Comparison of ENCODE assay signal across 1 cellular context in genomic region chr17:49788443-49789277, GRCh38.
TF ChIP-seq lines count a peak whose summit lies in the region.

KAT7 (plus strand) TSS chr17:49788681; CDS start chr17:49788835, 154 bp downstream.

TF ChIP-seq in K562, 482 proteins besides CTCF, POLR2A, EP300 and RAD21 (continued from another document and continues in another):
- TF ChIP-seq VEZF1 (CRISPR knock-in tag; IDR thresholded peaks at IDR 0.05) (peak; percentile 87), SMC3 (conservative IDR thresholded peaks at IDR 0.05; ENCODE audit: insufficient read depth, low read depth, low read length) (no peak), ZNF324 (CRISPR knock-in tag; IDR thresholded peaks at IDR 0.05) (0 out of 2 replicates have a peak, but pooled peaks have one; percentile 20), PHTF2 (CRISPR knock-in tag; IDR thresholded peaks at IDR 0.05) (no peak), TAF1 (IDR thresholded peaks at IDR 0.05; ENCODE audit: control insufficient read depth, extremely low read depth, insufficient read depth, low read length, severe bottlenecking) (peak; percentile 82), TBL1XR1 (IDR thresholded peaks at IDR 0.05; ENCODE audit: low read length in 2 of 2) (no peak; a peak in 1 of 4 replicates), MAX (CRISPR knock-in tag; IDR thresholded peaks at IDR 0.05) (peak; percentile 79; the same call in 1 of the 2 replicates), IFI16 (CRISPR knock-in tag; IDR thresholded peaks at IDR 0.05) (0 out of 2 replicates have a peak, but pooled peaks have one; percentile 36), EP400 (IDR thresholded peaks at IDR 0.05) (peak; percentile 84), ZC3H8 (IDR thresholded peaks at IDR 0.05) (no peak), GABPA (tag; conservative IDR thresholded peaks at IDR 0.05; ENCODE audit: low read depth) (peak; percentile 94), PKNOX1 (IDR thresholded peaks at IDR 0.05) (peak; percentile 99), ZNF77 (CRISPR knock-in tag; IDR thresholded peaks at IDR 0.05) (0 out of 2 replicates have a peak, but pooled peaks have one; percentile 49), DIDO1 (tag; IDR thresholded peaks at IDR 0.05; ENCODE audit: low read depth) (peak; percentile 81), C11orf30 (IDR thresholded peaks at IDR 0.05; ENCODE audit: low read depth) (peak; percentile 79), ZNF224 (CRISPR knock-in tag; IDR thresholded peaks at IDR 0.05) (no peak), RHOXF2B (CRISPR knock-in tag; conservative IDR thresholded peaks at IDR 0.05) (no peak), KLF16 (IDR thresholded peaks at IDR 0.05) (peak; percentile 91), SPI1 (IDR thresholded peaks at IDR 0.05; ENCODE audit: borderline replicate concordance, low read depth, low read length) (no peak), FOXM1 (IDR thresholded peaks at IDR 0.05; ENCODE audit: low read depth) (peak; percentile 70; the same call in 1 of the 2 replicates), FOXM1 (CRISPR knock-in tag; IDR thresholded peaks at IDR 0.05; ENCODE audit: low read depth) (peak; percentile 64; the same call in 1 of the 2 replicates), NCOA1 (IDR thresholded peaks at IDR 0.05; ENCODE audit: low read depth) (peak; percentile 46; the same call in 1 of the 2 replicates), BRD4 (IDR thresholded peaks at IDR 0.05) (0 out of 2 replicates have a peak, but pooled peaks have one; percentile 69), E4F1 (CRISPR knock-in tag; IDR thresholded peaks at IDR 0.05; ENCODE audit: borderline replicate concordance) (peak; percentile 78; the same call in 1 of the 2 replicates), KDM4B (IDR thresholded peaks at IDR 0.05; ENCODE audit: borderline replicate concordance in 2 of 2, low read depth in 1 of 2) (0 out of 4 replicates have a peak, but pooled peaks of 1 of the 2 experiments have one; percentile 33), STAT6 (CRISPR knock-in tag; IDR thresholded peaks at IDR 0.05) (0 out of 2 replicates have a peak, but pooled peaks have one; percentile 51), REST (CRISPR knock-in tag; IDR thresholded peaks at IDR 0.05; ENCODE audit: low read depth) (0 out of 2 replicates have a peak, but pooled peaks have one; percentile 62), HDAC1 (IDR thresholded peaks at IDR 0.05) (peak in 1 of 2 experiments; percentile 79; a peak in 2 of 4 replicates), ZNF589 (CRISPR knock-in tag; IDR thresholded peaks at IDR 0.05; ENCODE audit: low read depth) (peak; percentile 78), HBP1 (CRISPR knock-in tag; IDR thresholded peaks at IDR 0.05) (peak; percentile 77; the same call in 1 of the 2 replicates), ILF3 (IDR thresholded peaks at IDR 0.05; ENCODE audit: borderline replicate concordance) (no peak), ZNF282 (CRISPR knock-in tag; IDR thresholded peaks at IDR 0.05) (no peak), ZNF764 (CRISPR knock-in tag; IDR thresholded peaks at IDR 0.05; ENCODE audit: low read depth) (0 out of 2 replicates have a peak, but pooled peaks have one; percentile 56), SRSF9 (IDR thresholded peaks at IDR 0.05; ENCODE audit: borderline replicate concordance, low read depth, low read length) (no peak), CHD2 (IDR thresholded peaks at IDR 0.05; ENCODE audit: low read depth, low read length) (peak; percentile 92), NKRF (IDR thresholded peaks at IDR 0.05; ENCODE audit: borderline replicate concordance) (peak; percentile 87), POLR2H (tag; IDR thresholded peaks at IDR 0.05; ENCODE audit: low read depth) (peak; percentile 91), CREB5 (CRISPR knock-in tag; IDR thresholded peaks at IDR 0.05) (no peak), NONO (IDR thresholded peaks at IDR 0.05; ENCODE audit: low read depth in 2 of 2, low read length in 1 of 2) (0 out of 4 replicates have a peak, but pooled peaks of 1 of the 2 experiments have one; percentile 13), HSF4 (CRISPR knock-in tag; IDR thresholded peaks at IDR 0.05; ENCODE audit: borderline replicate concordance) (no peak), MLX (CRISPR knock-in tag; conservative IDR thresholded peaks at IDR 0.05) (no peak), ZNF175 (CRISPR knock-in tag; IDR thresholded peaks at IDR 0.05; ENCODE audit: low read depth) (peak; percentile 60)
